Comparison of ENCODE assay signal across 9 cellular contexts in genomic region chr6:83057705-83058321, GRCh38. TPM values are rescaled to one million over a fixed set of nuclear protein-coding genes. Genes with fewer than 3 reads are reported as not detected.
DNase-seq lines count a peak whose midpoint lies in the region; ATAC-seq, FAIRE-seq and TF ChIP-seq lines count a peak whose summit lies in the region.
"Had no signal": no experiment of that assay in that cellular context is flagged by ENCODE, and none has a peak within 500 bp of the region (broad histone marks: within the 10 kb centered on the region; RNA-seq: fewer than 3 reads in every experiment).

No MANE protein-coding gene starts in this region.

- intact Hi-C loops in body of pancreas (cut with DNase I): no loop called here

- peak in 6 of 7 experiments; percentile 59 to 71 (median 64) for TF ChIP-seq CTCF in body of pancreas (IDR thresholded peaks at IDR 0.05)

- peak; percentile 86 for ATAC-seq in GM19351 (IDR thresholded peaks at IDR 0.05; ENCODE audit: unreplicated experiment)
- ATAC-seq in HG03159 (IDR thresholded peaks at IDR 0.05; ENCODE audit: unreplicated experiment): peak; percentile 84
- peak; percentile 70 for ATAC-seq in body of pancreas

- no peaks in the 10 kb centered on the region for H3K27me3 ChIP-seq in body of pancreas
- H3K27me3 ChIP-seq: BLaER1 treated with 17β-estradiol and CSF1 and Interleukin-3, amounts not matched to agents 10 nM and 100 nM had no signal

- no peak for FAIRE-seq in urothelium cell line (lab: Jason Lieb, UNC)

- DNase-seq in NCI-H1436 (lab: John Stamatoyannopoulos, UW): peak; percentile 43
- DNase-seq in NCI-H1436 treated with DMSO at 0.1 percent for 48 hours (lab: John Stamatoyannopoulos, UW): no peak
- DNase-seq in NCI-H510A treated with DMSO at 0.1 percent for 48 hours (lab: John Stamatoyannopoulos, UW): peak; percentile 52
- DNase-seq in body of pancreas: peak; percentile 39 to 48 (median 44)
- peak; percentile 23 for DNase-seq in kidney glomerular epithelial cell (lab: John Stamatoyannopoulos, UW)
- DNase-seq in urothelium cell line (ENCODE audit: low spot score): peak; percentile 27

- no peaks in the 10 kb centered on the region for H3K9me3 ChIP-seq in body of pancreas
- H3K9me3 ChIP-seq: BLaER1 treated with 17β-estradiol and CSF1 and Interleukin-3, amounts not matched to agents 10 nM and 100 nM had no signal

- H3K4me1 ChIP-seq in body of pancreas: no peaks in the 10 kb centered on the region

- H3K27ac ChIP-seq in body of pancreas: no peak overlapping the region
- H3K27ac ChIP-seq: BLaER1 treated with 17β-estradiol and CSF1 and Interleukin-3, amounts not matched to agents 10 nM and 100 nM had no signal

- TF ChIP-seq POLR2A in body of pancreas (IDR thresholded peaks at IDR 0.05): no peak

- H3K4me3 ChIP-seq in body of pancreas: no peak overlapping the region
- H3K4me3 ChIP-seq: BLaER1 treated with 17β-estradiol and CSF1 and Interleukin-3, amounts not matched to agents 10 nM and 100 nM had no signal

- H3K36me3 ChIP-seq in body of pancreas (replicated peaks in 1 of 2; ENCODE audit: insufficient read depth in 1 of 2, low read depth in 2 of 2): no peaks in the 10 kb centered on the region

- WGBS in body of pancreas, 2 donors: 27 to 32% methylated on average over 4 of the region's 4 CpGs

RNA-seq across cellular contexts. Expression of gene UBE3D, which starts 7.8 kb away (rescaled TPM):
- total RNA-seq in body of pancreas: 10 to 100 TPM in 1 of 2 donors, 1 to 10 TPM in 1; 9.3 to 11.5 TPM

RNA-seq across cellular contexts. Expression of gene DOP1A, which starts 9.7 kb away (rescaled TPM):
- 10 to 100 TPM; 25.9 to 26.7 TPM for total RNA-seq in body of pancreas
